ENCODE assay signal across 8 cellular contexts in genomic region chr19:40529093-40529954, GRCh38. TPM values are rescaled to one million over a fixed set of nuclear protein-coding genes. Genes with fewer than 3 reads are reported as not detected.
DNase-seq lines count a peak whose midpoint lies in the region; ATAC-seq and TF ChIP-seq lines count a peak whose summit lies in the region.

No MANE protein-coding gene starts in this region.

- peak overlapping the region; percentile 36 for H3K27ac Mint-ChIP-seq in activated CD4-positive, alpha-beta memory T cell treated with anti-CD3 and anti-CD28 coated beads, Interleukin-2, amount 10 ng/mL, durations not matched to agents 7 days and 5 days

- peaks cover 3 to 5% of the 10 kb centered on the region in 2 donors for H3K9me3 ChIP-seq in duodenal mucosa (ENCODE audit: control insufficient read depth in 1 of 2, low read length in 2 of 2)
- no peaks in the 10 kb centered on the region for H3K9me3 ChIP-seq in lower lobe of right lung

- peak; percentile 87 for DNase-seq in Daoy (ENCODE audit: low read depth)
- peak; percentile 97 for DNase-seq in NCI-H748 (lab: John Stamatoyannopoulos, UW; ENCODE audit: unreplicated experiment)
- peak; percentile 90 for DNase-seq in activated CD4-positive, alpha-beta memory T cell treated with anti-CD3 and anti-CD28 coated beads, Interleukin-2, amount 10 ng/mL, durations not matched to agents 7 days and 5 days
- DNase-seq in lower lobe of right lung = peak; percentile 91
- DNase-seq in stimulated activated CD4-positive, alpha-beta T cell treated with anti-CD3 and anti-CD28 coated beads, Interleukin-4, amount 100 ng/mL, for 24 hours = peak; percentile 89

- peak overlapping the region; percentile 43 to 46 for H3K9ac ChIP-seq in duodenal mucosa (ENCODE audit: low read depth in 1 of 2, low read length in 2 of 2)

- no peaks in the 10 kb centered on the region for H3K9me3 Mint-ChIP-seq in activated CD4-positive, alpha-beta memory T cell treated with anti-CD3 and anti-CD28 coated beads, Interleukin-2, amount 10 ng/mL, durations not matched to agents 7 days and 5 days

- H3K4me3 Mint-ChIP-seq in activated CD4-positive, alpha-beta memory T cell treated with anti-CD3 and anti-CD28 coated beads, Interleukin-2, amount 10 ng/mL, durations not matched to agents 7 days and 5 days = peak overlapping the region; percentile 58

- peak; percentile 96 for TF ChIP-seq CTCF in lower lobe of right lung (IDR thresholded peaks at IDR 0.05)

- intact Hi-C loops in lower lobe of right lung (cut with DNase I) = no loop called here

- ATAC-seq in HG03521 (IDR thresholded peaks at IDR 0.05; ENCODE audit: unreplicated experiment) (peak; percentile 60), lower lobe of right lung (peak; percentile 94 to 96), GM19328 (IDR thresholded peaks at IDR 0.05; ENCODE audit: unreplicated experiment) (no peak)

- peaks cover 0 to 6% of the 10 kb centered on the region in 2 donors for H3K27me3 ChIP-seq in duodenal mucosa (ENCODE audit: control insufficient read depth in 1 of 2, insufficient read depth in 2 of 2, low read length in 2 of 2)
- no peaks in the 10 kb centered on the region for H3K27me3 ChIP-seq in lower lobe of right lung (ENCODE audit: low read depth)

- no peaks in the 10 kb centered on the region for H3K36me3 Mint-ChIP-seq in activated CD4-positive, alpha-beta memory T cell treated with anti-CD3 and anti-CD28 coated beads, Interleukin-2, amount 10 ng/mL, durations not matched to agents 7 days and 5 days (ENCODE audit: low read depth)

- no peaks in the 10 kb centered on the region for H3K36me3 ChIP-seq in duodenal mucosa (ENCODE audit: control insufficient read depth in 1 of 2, insufficient read depth in 2 of 2, low read length in 2 of 2)
- H3K36me3 ChIP-seq in lower lobe of right lung = no peaks in the 10 kb centered on the region

- peaks cover 16% of the 10 kb centered on the region for H3K4me1 Mint-ChIP-seq in activated CD4-positive, alpha-beta memory T cell treated with anti-CD3 and anti-CD28 coated beads, Interleukin-2, amount 10 ng/mL, durations not matched to agents 7 days and 5 days

- POLR2A ChIA-PET in activated CD4-positive, alpha-beta memory T cell treated with anti-CD3 and anti-CD28 coated beads, Interleukin-2, amount 10 ng/mL, durations not matched to agents 7 days and 5 days (lab: Charles Lee) = no interaction called here

- H3K4me3 ChIP-seq in duodenal mucosa (ENCODE audit: low read depth in 1 of 2, low read length in 2 of 2) (peak overlapping the region; percentile 65 to 76), lower lobe of right lung (peak overlapping the region; percentile 57)

- H3K4me1 ChIP-seq in duodenal mucosa (ENCODE audit: control insufficient read depth in 1 of 2, insufficient read depth in 2 of 2, low read length in 2 of 2) = peaks cover 6 to 7% of the 10 kb centered on the region in 2 donors
- peaks cover 10% of the 10 kb centered on the region for H3K4me1 ChIP-seq in lower lobe of right lung

- H3K27ac ChIP-seq in duodenal mucosa (ENCODE audit: low read depth, low read length) (no peak overlapping the region), lower lobe of right lung (peak overlapping the region; percentile 13)

- CTCF ChIA-PET in activated CD4-positive, alpha-beta memory T cell treated with anti-CD3 and anti-CD28 coated beads, Interleukin-2, amount 10 ng/mL, durations not matched to agents 7 days and 5 days (lab: Charles Lee) = interaction anchor here (0.6 to 1.3 kb wide), 3 partner anchors 12 to 561 kb away, joined by 3 to 5 read pairs (median 3); partner anchors contain the start of gene BLVRB

- peaks cover 35% of the 10 kb centered on the region for H3K27me3 Mint-ChIP-seq in activated CD4-positive, alpha-beta memory T cell treated with anti-CD3 and anti-CD28 coated beads, Interleukin-2, amount 10 ng/mL, durations not matched to agents 7 days and 5 days

RNA-seq across cellular contexts. Expression of gene SHKBP1, which starts 47.3 kb away (rescaled TPM):
- total RNA-seq in Daoy (2014; rRNA removed; shearing (Covaris generic)) = 40.6 and 134 TPM in 2 replicates
- 100 to 1,000 TPM; 139 to 150 TPM for total RNA-seq in activated CD4-positive, alpha-beta memory T cell treated with anti-CD3 and anti-CD28 coated beads, Interleukin-2, amount 10 ng/mL, durations not matched to agents 7 days and 5 days
- 91.2 TPM for total RNA-seq in lower lobe of right lung
